Comparison of ENCODE assay signal across 32 cellular contexts in the genomic region with DNA sequence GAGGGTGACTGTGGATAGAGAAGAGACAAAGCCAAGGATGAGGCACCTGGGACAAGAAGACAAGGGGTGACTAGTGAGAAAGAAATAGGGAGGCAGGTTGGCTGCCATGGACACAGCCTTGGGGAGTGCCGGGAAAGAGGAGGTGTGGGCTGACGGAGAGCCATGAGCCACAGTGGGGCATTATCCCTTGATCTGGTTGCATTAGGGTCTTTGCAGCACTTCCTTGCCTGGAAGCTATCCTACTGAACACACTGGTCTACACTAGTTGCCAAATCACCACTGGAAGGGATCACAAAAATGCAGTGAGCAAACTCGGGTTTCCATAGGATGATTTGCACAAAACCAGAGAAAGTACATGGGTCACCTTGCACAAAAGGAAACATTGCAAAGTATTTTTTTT. TPM values are rescaled to one million over a fixed set of nuclear protein-coding genes. Genes with fewer than 3 reads are reported as not detected.
"Had no signal": no experiment of that assay in that cellular context is flagged by ENCODE, and none has a peak within 500 bp of the region (broad histone marks: within the 10 kb centered on the region; RNA-seq: fewer than 3 reads in every experiment).

No MANE protein-coding gene starts in this region.

- H3K36me3 ChIP-seq: stomach, suprapubic skin, thoracic aorta, thyroid gland, tibial artery, tibial nerve, transverse colon, upper lobe of left lung, upper lobe of right lung, uterus, vagina had no signal

- H3K9me3 ChIP-seq: stomach, suprapubic skin, testis, thoracic aorta, thyroid gland, tibial artery, tibial nerve, transverse colon, upper lobe of left lung, upper lobe of right lung, uterus, vagina had no signal

- H3K27ac ChIP-seq: stomach, suprapubic skin, testis, thoracic aorta, thyroid gland, tibial artery, tibial nerve, transverse colon, upper lobe of left lung, upper lobe of right lung, uterus, vagina had no signal

- H3K4me3 Mint-ChIP-seq: stimulated activated effector memory CD8-positive, alpha-beta T cell treated with anti-CD3 and anti-CD28 coated beads, Interleukin-12 subunit alpha, Interleukin-12 subunit beta, amount 100 ng/mL, for 72 hours; stimulated activated memory B cell treated with anti-CD40 and anti-IgM and Interleukin-4, amounts not matched to agents 10 μg/mL and 1 μg/mL and 100 μg/mL, for 72 hours; stimulated activated naive B cell treated with anti-CD40 and anti-IgM and Interleukin-4, amounts not matched to agents 10 μg/mL and 1 μg/mL and 100 μg/mL, for 72 hours; stimulated activated naive CD8-positive, alpha-beta T cell treated with anti-CD3 and anti-CD28 coated beads, Interleukin-15, amount 100 ng/mL, for 72 hours; stimulated activated naive CD8-positive, alpha-beta T cell treated with anti-CD3 and anti-CD28 coated beads, Interleukin-15, Interleukin-2, amounts not matched to agents 100 ng/mL and 50 ng/mL, for 24 hours; type B pancreatic cell had no signal

- H3K36me3 Mint-ChIP-seq: stimulated activated effector memory CD8-positive, alpha-beta T cell treated with anti-CD3 and anti-CD28 coated beads, Interleukin-12 subunit alpha, Interleukin-12 subunit beta, amount 100 ng/mL, for 72 hours; stimulated activated memory B cell treated with anti-CD40 and anti-IgM and Interleukin-4, amounts not matched to agents 10 μg/mL and 1 μg/mL and 100 μg/mL, for 72 hours; type B pancreatic cell had no signal

- DNase-seq: stimulated activated CD4-positive, alpha-beta T cell treated with anti-CD3 and anti-CD28 coated beads, Interleukin-2, amount 100 ng/mL, for 48 hours; stimulated activated CD4-positive, alpha-beta T cell treated with anti-CD3 and anti-CD28 coated beads, Interleukin-4, amount 100 ng/mL, for 1 hour; stimulated activated CD4-positive, alpha-beta T cell treated with anti-CD3 and anti-CD28 coated beads, Interleukin-4, amount 100 ng/mL, for 24 hours; stimulated activated CD4-positive, alpha-beta T cell treated with anti-CD3 and anti-CD28 coated beads, Interleukin-4, amount 100 ng/mL, for 4 hours; stimulated activated CD8-positive, alpha-beta memory T cell treated with anti-CD3 and anti-CD28 coated beads, Interleukin-4, amount 100 ng/mL, for 48 hours; stimulated activated naive B cell treated with anti-CD40 and anti-IgM and Interleukin-4, amounts not matched to agents 10 μg/mL and 1 μg/mL and 100 μg/mL, for 72 hours; stimulated activated naive CD4-positive, alpha-beta T cell; stimulated activated naive CD4-positive, alpha-beta T cell treated with Interleukin-2 at 50 U/mL for 16 hours; stimulated activated naive CD8-positive, alpha-beta T cell treated with anti-CD3 and anti-CD28 coated beads, Interleukin-15, amount 100 ng/mL, for 72 hours; stimulated activated naive CD8-positive, alpha-beta T cell treated with anti-CD3 and anti-CD28 coated beads, Interleukin-15, Interleukin-2, amounts not matched to agents 100 U/mL and 50 U/mL, for 24 hours; stomach; substantia nigra; testis; thyroid gland; tibial artery; transverse colon; trophoblast cell; upper lobe of left lung; upper lobe of right lung; uterus had no signal

- H3K27ac Mint-ChIP-seq: stimulated activated effector memory CD8-positive, alpha-beta T cell treated with anti-CD3 and anti-CD28 coated beads, Interleukin-12 subunit alpha, Interleukin-12 subunit beta, amount 100 ng/mL, for 72 hours; stimulated activated memory B cell treated with anti-CD40 and anti-IgM and Interleukin-4, amounts not matched to agents 10 μg/mL and 1 μg/mL and 100 μg/mL, for 72 hours; stimulated activated naive B cell treated with anti-CD40 and anti-IgM and Interleukin-4, amounts not matched to agents 10 μg/mL and 1 μg/mL and 100 μg/mL, for 72 hours; stimulated activated naive CD8-positive, alpha-beta T cell treated with anti-CD3 and anti-CD28 coated beads, Interleukin-15, Interleukin-2, amounts not matched to agents 100 ng/mL and 50 ng/mL, for 24 hours; type B pancreatic cell had no signal

- H3K4me3 ChIP-seq: stomach, suprapubic skin, testis, thoracic aorta, thyroid gland, tibial artery, tibial nerve, transverse colon, upper lobe of left lung, upper lobe of right lung, uterus, vagina had no signal

- H3K9me3 Mint-ChIP-seq: stimulated activated effector memory CD8-positive, alpha-beta T cell treated with anti-CD3 and anti-CD28 coated beads, Interleukin-12 subunit alpha, Interleukin-12 subunit beta, amount 100 ng/mL, for 72 hours; stimulated activated naive CD8-positive, alpha-beta T cell treated with anti-CD3 and anti-CD28 coated beads, Interleukin-15, amount 100 ng/mL, for 72 hours; stimulated activated naive CD8-positive, alpha-beta T cell treated with anti-CD3 and anti-CD28 coated beads, Interleukin-15, Interleukin-2, amounts not matched to agents 100 ng/mL and 50 ng/mL, for 24 hours; type B pancreatic cell had no signal

- H3K4me1 ChIP-seq: stomach, suprapubic skin, testis, thyroid gland, tibial artery, tibial nerve, transverse colon, upper lobe of left lung, upper lobe of right lung, uterus, vagina had no signal

- H3K27me3 ChIP-seq: testis, thyroid gland, tibial nerve, upper lobe of left lung, upper lobe of right lung, uterus, vagina had no signal

- ATAC-seq: stimulated activated effector memory CD8-positive, alpha-beta T cell treated with anti-CD3 and anti-CD28 coated beads, Interleukin-12 subunit alpha, Interleukin-12 subunit beta, amount 100 ng/mL, for 72 hours; stimulated activated memory B cell treated with anti-CD40 and anti-IgM and Interleukin-4, amounts not matched to agents 10 μg/mL and 1 μg/mL and 100 μg/mL, for 72 hours; stimulated activated naive B cell treated with anti-CD40 and anti-IgM and Interleukin-4, amounts not matched to agents 10 μg/mL and 1 μg/mL and 100 μg/mL, for 72 hours; stimulated activated naive CD8-positive, alpha-beta T cell treated with anti-CD3 and anti-CD28 coated beads, Interleukin-15, amount 100 ng/mL, for 72 hours; stimulated activated naive CD8-positive, alpha-beta T cell treated with anti-CD3 and anti-CD28 coated beads, Interleukin-15, Interleukin-2, amounts not matched to agents 100 U/mL and 50 U/mL, for 24 hours; upper lobe of right lung had no signal

- H3K4me1 Mint-ChIP-seq: stimulated activated effector memory CD8-positive, alpha-beta T cell treated with anti-CD3 and anti-CD28 coated beads, Interleukin-12 subunit alpha, Interleukin-12 subunit beta, amount 100 ng/mL, for 72 hours; stimulated activated memory B cell treated with anti-CD40 and anti-IgM and Interleukin-4, amounts not matched to agents 10 μg/mL and 1 μg/mL and 100 μg/mL, for 72 hours; stimulated activated naive CD8-positive, alpha-beta T cell treated with anti-CD3 and anti-CD28 coated beads, Interleukin-15, amount 100 ng/mL, for 72 hours had no signal

RNA-seq across cellular contexts. Expression of gene ASB18, which starts 27.7 kb away (rescaled TPM):
- total RNA-seq: stomach, subcutaneous adipose tissue, temporal lobe, thoracic aorta, thyroid gland, tibial nerve, transverse colon, upper lobe of left lung, upper lobe of right lung, ureter, urinary bladder, uterus, vagina had no signal
- polyA plus RNA-seq: stomach, urinary bladder had no signal
